ENCODE assay signal across 8 cellular contexts in genomic region chr11:12559011-12559410, GRCh38.
"Had no signal": no experiment of that assay in that cellular context is flagged by ENCODE, and none has a peak within 500 bp of the region (broad histone marks: within the 10 kb centered on the region; RNA-seq: fewer than 3 reads in every experiment).

No MANE protein-coding gene starts in this region.

- H2AFZ ChIP-seq: GM23338 had no signal

- H3K4me2 ChIP-seq: GM23338 had no signal

- H3K4me3 Mint-ChIP-seq: GM23338, H9, IgD-negative memory B cell had no signal

- H3K4me1 Mint-ChIP-seq: IgD-negative memory B cell had no signal

- FAIRE-seq: H1, H54, HTR-8/SVneo had no signal

- H3K27ac Mint-ChIP-seq: GM23338, IgD-negative memory B cell had no signal

- DNase-seq: H9, HCEC 1CT, KBM-7 had no signal

- H3K36me3 Mint-ChIP-seq: IgD-negative memory B cell had no signal

- H3K4me3 ChIP-seq: GM23338 had no signal

- H3K27me3 Mint-ChIP-seq: IgD-negative memory B cell had no signal

- ATAC-seq: GM23338 had no signal
